In genomic region chr4:39043697-39044363, GRCh38 we compare ENCODE assay signal across 1 cellular context.
TF ChIP-seq lines count a peak whose summit lies in the region.

No MANE protein-coding gene starts in this region.

TF ChIP-seq in IMR-90, 13 proteins besides CTCF, POLR2A, EP300 and RAD21:
- TF ChIP-seq USF2 (IDR thresholded peaks at IDR 0.05; ENCODE audit: low read depth, low read length) = peak; percentile 62
- TF ChIP-seq, protein P1, sequence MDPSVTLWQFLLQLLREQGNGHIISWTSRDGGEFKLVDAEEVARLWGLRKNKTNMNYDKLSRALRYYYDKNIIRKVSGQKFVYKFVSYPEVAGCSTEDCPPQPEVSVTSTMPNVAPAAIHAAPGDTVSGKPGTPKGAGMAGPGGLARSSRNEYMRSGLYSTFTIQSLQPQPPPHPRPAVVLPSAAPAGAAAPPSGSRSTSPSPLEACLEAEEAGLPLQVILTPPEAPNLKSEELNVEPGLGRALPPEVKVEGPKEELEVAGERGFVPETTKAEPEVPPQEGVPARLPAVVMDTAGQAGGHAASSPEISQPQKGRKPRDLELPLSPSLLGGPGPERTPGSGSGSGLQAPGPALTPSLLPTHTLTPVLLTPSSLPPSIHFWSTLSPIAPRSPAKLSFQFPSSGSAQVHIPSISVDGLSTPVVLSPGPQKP (IDR thresholded peaks at IDR 0.05; ENCODE audit: borderline replicate concordance, low read depth, low read length) = no peak
